1 cellular context compared by ENCODE assay signal in genomic region chr7:19145429-19146201, GRCh38.
TF ChIP-seq lines count a peak whose summit lies in the region.

No MANE protein-coding gene starts in this region.

TF ChIP-seq in GM23338, 12 proteins besides CTCF, POLR2A, EP300 and RAD21:
- TF ChIP-seq ETS1 (IDR thresholded peaks at IDR 0.05) (no peak), ZNF114 (CRISPR knock-in tag; IDR thresholded peaks at IDR 0.05) (no peak), NANOG (IDR thresholded peaks at IDR 0.05; ENCODE audit: borderline replicate concordance) (no peak), STAT1 (IDR thresholded peaks at IDR 0.05; ENCODE audit: unreplicated experiment) (no peak), EZH2 (IDR thresholded peaks at IDR 0.05; ENCODE audit: low read depth, unreplicated experiment) (peak; percentile 54)
- TF ChIP-seq, protein P1, sequence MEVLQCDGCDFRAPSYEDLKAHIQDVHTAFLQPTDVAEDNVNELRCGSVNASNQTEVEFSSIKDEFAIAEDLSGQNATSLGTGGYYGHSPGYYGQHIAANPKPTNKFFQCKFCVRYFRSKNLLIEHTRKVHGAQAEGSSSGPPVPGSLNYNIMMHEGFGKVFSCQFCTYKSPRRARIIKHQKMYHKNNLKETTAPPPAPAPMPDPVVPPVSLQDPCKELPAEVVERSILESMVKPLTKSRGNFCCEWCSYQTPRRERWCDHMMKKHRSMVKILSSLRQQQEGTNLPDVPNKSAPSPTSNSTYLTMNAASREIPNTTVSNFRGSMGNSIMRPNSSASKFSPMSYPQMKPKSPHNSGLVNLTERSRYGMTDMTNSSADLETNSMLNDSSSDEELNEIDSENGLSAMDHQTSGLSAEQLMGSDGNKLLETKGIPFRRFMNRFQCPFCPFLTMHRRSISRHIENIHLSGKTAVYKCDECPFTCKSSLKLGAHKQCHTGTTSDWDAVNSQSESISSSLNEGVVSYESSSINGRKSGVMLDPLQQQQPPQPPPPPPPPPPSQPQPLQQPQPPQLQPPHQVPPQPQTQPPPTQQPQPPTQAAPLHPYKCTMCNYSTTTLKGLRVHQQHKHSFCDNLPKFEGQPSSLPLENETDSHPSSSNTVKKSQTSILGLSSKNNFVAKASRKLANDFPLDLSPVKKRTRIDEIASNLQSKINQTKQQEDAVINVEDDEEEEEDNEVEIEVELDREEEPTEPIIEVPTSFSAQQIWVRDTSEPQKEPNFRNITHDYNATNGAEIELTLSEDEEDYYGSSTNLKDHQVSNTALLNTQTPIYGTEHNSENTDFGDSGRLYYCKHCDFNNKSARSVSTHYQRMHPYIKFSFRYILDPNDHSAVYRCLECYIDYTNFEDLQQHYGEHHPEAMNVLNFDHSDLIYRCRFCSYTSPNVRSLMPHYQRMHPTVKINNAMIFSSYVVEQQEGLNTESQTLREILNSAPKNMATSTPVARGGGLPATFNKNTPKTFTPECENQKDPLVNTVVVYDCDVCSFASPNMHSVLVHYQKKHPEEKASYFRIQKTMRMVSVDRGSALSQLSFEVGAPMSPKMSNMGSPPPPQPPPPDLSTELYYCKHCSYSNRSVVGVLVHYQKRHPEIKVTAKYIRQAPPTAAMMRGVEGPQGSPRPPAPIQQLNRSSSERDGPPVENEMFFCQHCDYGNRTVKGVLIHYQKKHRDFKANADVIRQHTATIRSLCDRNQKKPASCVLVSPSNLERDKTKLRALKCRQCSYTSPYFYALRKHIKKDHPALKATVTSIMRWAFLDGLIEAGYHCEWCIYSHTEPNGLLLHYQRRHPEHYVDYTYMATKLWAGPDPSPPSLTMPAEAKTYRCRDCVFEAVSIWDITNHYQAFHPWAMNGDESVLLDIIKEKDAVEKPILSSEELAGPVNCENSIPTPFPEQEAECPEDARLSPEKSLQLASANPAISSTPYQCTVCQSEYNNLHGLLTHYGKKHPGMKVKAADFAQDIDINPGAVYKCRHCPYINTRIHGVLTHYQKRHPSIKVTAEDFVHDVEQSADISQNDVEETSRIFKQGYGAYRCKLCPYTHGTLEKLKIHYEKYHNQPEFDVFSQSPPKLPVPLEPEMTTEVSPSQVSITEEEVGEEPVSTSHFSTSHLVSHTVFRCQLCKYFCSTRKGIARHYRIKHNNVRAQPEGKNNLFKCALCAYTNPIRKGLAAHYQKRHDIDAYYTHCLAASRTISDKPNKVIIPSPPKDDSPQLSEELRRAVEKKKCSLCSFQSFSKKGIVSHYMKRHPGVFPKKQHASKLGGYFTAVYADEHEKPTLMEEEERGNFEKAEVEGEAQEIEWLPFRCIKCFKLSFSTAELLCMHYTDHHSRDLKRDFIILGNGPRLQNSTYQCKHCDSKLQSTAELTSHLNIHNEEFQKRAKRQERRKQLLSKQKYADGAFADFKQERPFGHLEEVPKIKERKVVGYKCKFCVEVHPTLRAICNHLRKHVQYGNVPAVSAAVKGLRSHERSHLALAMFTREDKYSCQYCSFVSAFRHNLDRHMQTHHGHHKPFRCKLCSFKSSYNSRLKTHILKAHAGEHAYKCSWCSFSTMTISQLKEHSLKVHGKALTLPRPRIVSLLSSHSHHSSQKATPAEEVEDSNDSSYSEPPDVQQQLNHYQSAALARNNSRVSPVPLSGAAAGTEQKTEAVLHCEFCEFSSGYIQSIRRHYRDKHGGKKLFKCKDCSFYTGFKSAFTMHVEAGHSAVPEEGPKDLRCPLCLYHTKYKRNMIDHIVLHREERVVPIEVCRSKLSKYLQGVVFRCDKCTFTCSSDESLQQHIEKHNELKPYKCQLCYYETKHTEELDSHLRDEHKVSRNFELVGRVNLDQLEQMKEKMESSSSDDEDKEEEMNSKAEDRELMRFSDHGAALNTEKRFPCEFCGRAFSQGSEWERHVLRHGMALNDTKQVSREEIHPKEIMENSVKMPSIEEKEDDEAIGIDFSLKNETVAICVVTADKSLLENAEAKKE (CRISPR knock-in tag; IDR thresholded peaks at IDR 0.05): 0 out of 2 replicates have a peak, but pooled peaks have one; percentile 29
- TF ChIP-seq, protein P2, sequence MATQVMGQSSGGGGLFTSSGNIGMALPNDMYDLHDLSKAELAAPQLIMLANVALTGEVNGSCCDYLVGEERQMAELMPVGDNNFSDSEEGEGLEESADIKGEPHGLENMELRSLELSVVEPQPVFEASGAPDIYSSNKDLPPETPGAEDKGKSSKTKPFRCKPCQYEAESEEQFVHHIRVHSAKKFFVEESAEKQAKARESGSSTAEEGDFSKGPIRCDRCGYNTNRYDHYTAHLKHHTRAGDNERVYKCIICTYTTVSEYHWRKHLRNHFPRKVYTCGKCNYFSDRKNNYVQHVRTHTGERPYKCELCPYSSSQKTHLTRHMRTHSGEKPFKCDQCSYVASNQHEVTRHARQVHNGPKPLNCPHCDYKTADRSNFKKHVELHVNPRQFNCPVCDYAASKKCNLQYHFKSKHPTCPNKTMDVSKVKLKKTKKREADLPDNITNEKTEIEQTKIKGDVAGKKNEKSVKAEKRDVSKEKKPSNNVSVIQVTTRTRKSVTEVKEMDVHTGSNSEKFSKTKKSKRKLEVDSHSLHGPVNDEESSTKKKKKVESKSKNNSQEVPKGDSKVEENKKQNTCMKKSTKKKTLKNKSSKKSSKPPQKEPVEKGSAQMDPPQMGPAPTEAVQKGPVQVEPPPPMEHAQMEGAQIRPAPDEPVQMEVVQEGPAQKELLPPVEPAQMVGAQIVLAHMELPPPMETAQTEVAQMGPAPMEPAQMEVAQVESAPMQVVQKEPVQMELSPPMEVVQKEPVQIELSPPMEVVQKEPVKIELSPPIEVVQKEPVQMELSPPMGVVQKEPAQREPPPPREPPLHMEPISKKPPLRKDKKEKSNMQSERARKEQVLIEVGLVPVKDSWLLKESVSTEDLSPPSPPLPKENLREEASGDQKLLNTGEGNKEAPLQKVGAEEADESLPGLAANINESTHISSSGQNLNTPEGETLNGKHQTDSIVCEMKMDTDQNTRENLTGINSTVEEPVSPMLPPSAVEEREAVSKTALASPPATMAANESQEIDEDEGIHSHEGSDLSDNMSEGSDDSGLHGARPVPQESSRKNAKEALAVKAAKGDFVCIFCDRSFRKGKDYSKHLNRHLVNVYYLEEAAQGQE (IDR thresholded peaks at IDR 0.05; ENCODE audit: unreplicated experiment): peak; percentile 27
